Comparison of ENCODE assay signal across 1 cellular context in the genomic region with DNA sequence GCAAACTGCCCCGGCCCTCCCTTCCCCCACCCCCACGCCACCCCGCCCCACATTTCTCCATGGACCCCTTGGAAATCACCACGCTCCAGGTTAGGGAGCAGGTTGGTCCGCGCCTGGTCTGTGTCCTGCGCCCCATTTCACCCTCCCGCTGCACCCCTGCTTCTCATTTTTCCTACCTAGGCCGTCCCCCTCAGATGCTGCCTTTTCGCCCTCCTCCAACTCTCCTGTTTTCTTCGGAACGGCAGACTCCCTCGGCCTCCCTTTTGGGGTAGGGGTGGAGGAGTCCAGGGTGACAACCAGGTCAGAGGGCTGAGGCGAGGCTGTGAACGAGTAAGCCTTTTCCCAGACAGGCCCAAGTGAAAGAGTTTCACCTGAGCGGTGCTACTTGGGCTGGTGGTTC.
TF ChIP-seq lines count a peak whose summit lies in the region.

No MANE protein-coding gene starts in this region.

TF ChIP-seq in A549, 52 proteins besides CTCF, POLR2A, EP300 and RAD21:
- TF ChIP-seq SREBF2 (IDR thresholded peaks at IDR 0.05) = no peak
- TF ChIP-seq, protein P1, sequence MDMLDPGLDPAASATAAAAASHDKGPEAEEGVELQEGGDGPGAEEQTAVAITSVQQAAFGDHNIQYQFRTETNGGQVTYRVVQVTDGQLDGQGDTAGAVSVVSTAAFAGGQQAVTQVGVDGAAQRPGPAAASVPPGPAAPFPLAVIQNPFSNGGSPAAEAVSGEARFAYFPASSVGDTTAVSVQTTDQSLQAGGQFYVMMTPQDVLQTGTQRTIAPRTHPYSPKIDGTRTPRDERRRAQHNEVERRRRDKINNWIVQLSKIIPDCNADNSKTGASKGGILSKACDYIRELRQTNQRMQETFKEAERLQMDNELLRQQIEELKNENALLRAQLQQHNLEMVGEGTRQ (IDR thresholded peaks at IDR 0.05) = no peak
- TF ChIP-seq JUNB (IDR thresholded peaks at IDR 0.05) = no peak
- TF ChIP-seq BHLHE40 (IDR thresholded peaks at IDR 0.05; ENCODE audit: low read depth, low read length) = no peak
- TF ChIP-seq HOXA7 (CRISPR knock-in tag; IDR thresholded peaks at IDR 0.05) = no peak
- TF ChIP-seq, protein P2, sequence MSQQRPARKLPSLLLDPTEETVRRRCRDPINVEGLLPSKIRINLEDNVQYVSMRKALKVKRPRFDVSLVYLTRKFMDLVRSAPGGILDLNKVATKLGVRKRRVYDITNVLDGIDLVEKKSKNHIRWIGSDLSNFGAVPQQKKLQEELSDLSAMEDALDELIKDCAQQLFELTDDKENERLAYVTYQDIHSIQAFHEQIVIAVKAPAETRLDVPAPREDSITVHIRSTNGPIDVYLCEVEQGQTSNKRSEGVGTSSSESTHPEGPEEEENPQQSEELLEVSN (IDR thresholded peaks at IDR 0.05; ENCODE audit: borderline replicate concordance, low read depth) = no peak
- no peak for TF ChIP-seq CEBPB (IDR thresholded peaks at IDR 0.05)
- TF ChIP-seq, protein P3, sequence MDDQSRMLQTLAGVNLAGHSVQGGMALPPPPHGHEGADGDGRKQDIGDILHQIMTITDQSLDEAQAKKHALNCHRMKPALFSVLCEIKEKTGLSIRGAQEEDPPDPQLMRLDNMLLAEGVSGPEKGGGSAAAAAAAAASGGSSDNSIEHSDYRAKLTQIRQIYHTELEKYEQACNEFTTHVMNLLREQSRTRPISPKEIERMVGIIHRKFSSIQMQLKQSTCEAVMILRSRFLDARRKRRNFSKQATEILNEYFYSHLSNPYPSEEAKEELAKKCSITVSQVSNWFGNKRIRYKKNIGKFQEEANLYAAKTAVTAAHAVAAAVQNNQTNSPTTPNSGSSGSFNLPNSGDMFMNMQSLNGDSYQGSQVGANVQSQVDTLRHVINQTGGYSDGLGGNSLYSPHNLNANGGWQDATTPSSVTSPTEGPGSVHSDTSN (IDR thresholded peaks at IDR 0.05) = no peak
- TF ChIP-seq, protein P4, sequence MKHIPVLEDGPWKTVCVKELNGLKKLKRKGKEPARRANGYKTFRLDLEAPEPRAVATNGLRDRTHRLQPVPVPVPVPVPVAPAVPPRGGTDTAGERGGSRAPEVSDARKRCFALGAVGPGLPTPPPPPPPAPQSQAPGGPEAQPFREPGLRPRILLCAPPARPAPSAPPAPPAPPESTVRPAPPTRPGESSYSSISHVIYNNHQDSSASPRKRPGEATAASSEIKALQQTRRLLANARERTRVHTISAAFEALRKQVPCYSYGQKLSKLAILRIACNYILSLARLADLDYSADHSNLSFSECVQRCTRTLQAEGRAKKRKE (CRISPR knock-in tag; IDR thresholded peaks at IDR 0.05; ENCODE audit: low read depth) = no peak
